ENCODE assay signal across 20 cellular contexts in the genomic region with DNA sequence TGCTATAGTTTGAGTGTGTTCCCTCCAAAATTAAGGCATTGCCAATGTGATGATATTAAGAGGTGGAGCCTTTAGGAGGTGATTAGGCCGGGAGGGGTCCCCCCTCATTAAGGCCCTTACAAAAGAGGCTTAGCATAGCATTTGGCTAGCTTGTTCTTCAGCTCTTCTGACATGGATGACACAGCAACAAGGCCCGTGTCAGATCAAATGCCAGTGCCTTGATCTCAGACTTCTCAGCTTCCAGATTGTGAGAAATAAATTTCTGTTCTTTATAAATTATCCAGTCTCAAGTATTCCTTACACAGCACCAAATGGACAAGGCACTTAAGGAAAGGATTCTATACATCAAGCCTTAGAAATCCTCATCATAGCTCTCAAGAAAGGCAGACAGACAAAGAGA. TPM values are rescaled to one million over a fixed set of nuclear protein-coding genes. Genes with fewer than 3 reads are reported as not detected.
A peak's percentile ranks its signal among the peaks of the same experiment; 100 is the strongest.
DNase-seq lines count a peak whose midpoint lies in the region; ATAC-seq, FAIRE-seq and TF ChIP-seq lines count a peak whose summit lies in the region.
"Had no signal": no experiment of that assay in that cellular context is flagged by ENCODE, and none has a peak within 500 bp of the region (broad histone marks: within the 10 kb centered on the region; RNA-seq: fewer than 3 reads in every experiment).

No MANE protein-coding gene starts in this region.

- FAIRE-seq in astrocyte (lab: Jason Lieb, UNC), result no peak
- FAIRE-seq: islet of Langerhans had no signal

- H3K56ac ChIP-seq in mesendoderm (ENCODE audit: low read length), result no peak overlapping the region

- no peaks in the 10 kb centered on the region for H3K79me1 ChIP-seq in mesendoderm (ENCODE audit: low read length)

- no peak overlapping the region for H4K5ac ChIP-seq in mesendoderm (ENCODE audit: low read length)

- H3K27ac Mint-ChIP-seq in astrocyte (ENCODE audit: unreplicated experiment), result peak overlapping the region; percentile 75
- H3K27ac Mint-ChIP-seq: activated CD8-positive, alpha-beta T cell treated with anti-CD3 and anti-CD28 coated beads, Interleukin-2, amount 10 ng/mL, durations not matched to agents 7 days and 5 days; activated T-helper 1 cell treated with anti-CD3 and anti-CD28 coated beads, Interleukin-12 subunit alpha, Interleukin-12 subunit beta, Interleukin-2, Interleukin-4 antibody, amounts not matched to agents 30 ng/mL and 10 ng/mL and 1 ng/mL, durations not matched to agents 14 hours and 24 hours and 36 hours had no signal

- no peak overlapping the region for H3K23ac ChIP-seq in mesendoderm (ENCODE audit: low read length)

- no peak overlapping the region for H3K4me2 ChIP-seq in astrocyte (ENCODE audit: low read length)
- no peak overlapping the region for H3K4me2 ChIP-seq in mesendoderm (ENCODE audit: low read length)
- H3K4me2 ChIP-seq: BLaER1 treated with 17β-estradiol and CSF1 and Interleukin-3, amounts not matched to agents 10 nM and 100 nM had no signal

- H3K27ac ChIP-seq in astrocyte (ENCODE audit: low read depth, low read length), result no peak overlapping the region
- no peak overlapping the region for H3K27ac ChIP-seq in mesendoderm (ENCODE audit: low read depth, low read length)
- peak overlapping the region; percentile 12 for H3K27ac ChIP-seq in skeletal muscle tissue (ENCODE audit: low read depth, low read length)
- H3K27ac ChIP-seq: 22Rv1; BLaER1 treated with 17β-estradiol and CSF1 and Interleukin-3, amounts not matched to agents 10 nM and 100 nM; cardiac muscle cell had no signal

- H3K4me3 Mint-ChIP-seq in astrocyte (ENCODE audit: unreplicated experiment), result peak overlapping the region; percentile 37
- H3K4me3 Mint-ChIP-seq: activated CD8-positive, alpha-beta T cell treated with anti-CD3 and anti-CD28 coated beads, Interleukin-2, amount 10 ng/mL, durations not matched to agents 7 days and 5 days; activated T-helper 1 cell treated with anti-CD3 and anti-CD28 coated beads, Interleukin-12 subunit alpha, Interleukin-12 subunit beta, Interleukin-2, Interleukin-4 antibody, amounts not matched to agents 30 ng/mL and 10 ng/mL and 1 ng/mL, durations not matched to agents 14 hours and 24 hours and 36 hours had no signal

- ATAC-seq in GM21717 (IDR thresholded peaks at IDR 0.05; ENCODE audit: unreplicated experiment), result no peak
- ATAC-seq: activated CD8-positive, alpha-beta T cell treated with anti-CD3 and anti-CD28 coated beads, Interleukin-2, amount 10 ng/mL, durations not matched to agents 7 days and 5 days had no signal

- H3K9me3 Mint-ChIP-seq in astrocyte (ENCODE audit: unreplicated experiment), result no peaks in the 10 kb centered on the region
- H3K9me3 Mint-ChIP-seq: activated T-helper 1 cell treated with anti-CD3 and anti-CD28 coated beads, Interleukin-12 subunit alpha, Interleukin-12 subunit beta, Interleukin-2, Interleukin-4 antibody, amounts not matched to agents 30 ng/mL and 10 ng/mL and 1 ng/mL, durations not matched to agents 14 hours and 24 hours and 36 hours had no signal

- no peak overlapping the region for H3K9ac ChIP-seq in astrocyte (ENCODE audit: low read length)
- H3K9ac ChIP-seq in mesendoderm (ENCODE audit: low read length), result no peak overlapping the region
- peak overlapping the region in 1 of 3 donors; percentile 7 for H3K9ac ChIP-seq in skeletal muscle tissue (ENCODE audit: low read depth in 1 of 3, low read length in 3 of 3)
- H3K9ac ChIP-seq: BLaER1 treated with 17β-estradiol and CSF1 and Interleukin-3, amounts not matched to agents 10 nM and 100 nM had no signal

- no peaks in the 10 kb centered on the region for H3K9me3 ChIP-seq in astrocyte (ENCODE audit: insufficient read depth, low read depth, low read length)
- no peaks in the 10 kb centered on the region for H3K9me3 ChIP-seq in skeletal muscle tissue (ENCODE audit: control insufficient read depth in 3 of 3, low read length in 3 of 3)
- H3K9me3 ChIP-seq: BLaER1 treated with 17β-estradiol and CSF1 and Interleukin-3, amounts not matched to agents 10 nM and 100 nM; esophagus squamous epithelium; heart right ventricle; transverse colon had no signal

- no peaks in the 10 kb centered on the region for H3K27me3 Mint-ChIP-seq in astrocyte (ENCODE audit: low read depth, unreplicated experiment)

- H2AFZ ChIP-seq in astrocyte (ENCODE audit: low read depth, low read length), result no peak overlapping the region

- H3K4me1 ChIP-seq in astrocyte (ENCODE audit: insufficient read depth, low read length) (no peaks in the 10 kb centered on the region), mesendoderm (ENCODE audit: control insufficient read depth, low read depth, low read length) (no peaks in the 10 kb centered on the region), skeletal muscle tissue (ENCODE audit: control insufficient read depth in 3 of 3, insufficient read depth in 3 of 3, low read length in 3 of 3) (peaks cover 0 to 13% (median 3%) of the 10 kb centered on the region in 3 donors)
- H3K4me1 ChIP-seq: BLaER1 treated with 17β-estradiol and CSF1 and Interleukin-3, amounts not matched to agents 10 nM and 100 nM had no signal

- H2BK15ac ChIP-seq in mesendoderm (replicated peaks; ENCODE audit: low read depth), result no peak overlapping the region

- H3K4ac ChIP-seq in mesendoderm (ENCODE audit: low read depth, low read length), result no peak overlapping the region

- H3K4me3 ChIP-seq in astrocyte (ENCODE audit: insufficient read depth, low read depth, low read length) (no peak overlapping the region), mesendoderm (ENCODE audit: low read length) (no peak overlapping the region), skeletal muscle tissue (ENCODE audit: low read length in 3 of 3) (peak overlapping the region in 1 of 3 donors; percentile 29)
- H3K4me3 ChIP-seq: BLaER1 treated with 17β-estradiol and CSF1 and Interleukin-3, amounts not matched to agents 10 nM and 100 nM; cardiac muscle cell; esophagus squamous epithelium; heart right ventricle; transverse colon had no signal

- H2AK5ac ChIP-seq in mesendoderm (ENCODE audit: low read length), result no peak overlapping the region

- DNase-seq in DMS53 (lab: John Stamatoyannopoulos, UW) (peak; percentile 26), DMS53 treated with DMSO at 0.1 percent for 48 hours (lab: John Stamatoyannopoulos, UW; ENCODE audit: unreplicated experiment) (no peak), astrocyte (ENCODE audit: low read depth) (no peak), mesendoderm (peak; percentile 12), HCEC 1CT (no peak), T-helper 9 cell (no peak)
- DNase-seq: activated CD8-positive, alpha-beta T cell treated with anti-CD3 and anti-CD28 coated beads, Interleukin-2, amount 10 ng/mL, durations not matched to agents 7 days and 5 days; esophagus squamous epithelium; heart right ventricle; KG1; NCI-H1092; transverse colon had no signal

- WGBS in mesendoderm (ENCODE audit: extremely low coverage, insufficient coverage, low lambda C conversion rate), result no CpG with 5 or more reads among the region's 2 CpGs

- no peak for TF ChIP-seq CTCF in astrocyte (IDR thresholded peaks at IDR 0.05; ENCODE audit: insufficient read depth, low read depth, low read length)

- H4K8ac ChIP-seq in mesendoderm (ENCODE audit: low read depth, low read length), result no peak overlapping the region

- no peaks in the 10 kb centered on the region for H3K36me3 ChIP-seq in astrocyte (ENCODE audit: insufficient read depth, low read length)
- no peaks in the 10 kb centered on the region for H3K36me3 ChIP-seq in mesendoderm (ENCODE audit: control insufficient read depth, insufficient read depth, low read length)
- no peaks in the 10 kb centered on the region for H3K36me3 ChIP-seq in skeletal muscle tissue (ENCODE audit: control insufficient read depth in 3 of 3, insufficient read depth in 3 of 3, low read length in 3 of 3)
- H3K36me3 ChIP-seq: cardiac muscle cell, esophagus squamous epithelium, transverse colon had no signal

- peaks cover 15% of the 10 kb centered on the region for H3K4me1 Mint-ChIP-seq in astrocyte (ENCODE audit: low read depth, unreplicated experiment)

- no peaks in the 10 kb centered on the region for H4K20me1 ChIP-seq in astrocyte (ENCODE audit: insufficient read depth, low read length)
- H4K20me1 ChIP-seq: BLaER1 treated with 17β-estradiol and CSF1 and Interleukin-3, amounts not matched to agents 10 nM and 100 nM had no signal

- no peaks in the 10 kb centered on the region for H3K79me2 ChIP-seq in astrocyte (ENCODE audit: insufficient read depth, low read length)
- H3K79me2 ChIP-seq in mesendoderm (ENCODE audit: control insufficient read depth, insufficient read depth, low read length), result no peaks in the 10 kb centered on the region

- no peak overlapping the region for H2BK5ac ChIP-seq in mesendoderm (ENCODE audit: low read length)

- H3K18ac ChIP-seq in mesendoderm (ENCODE audit: low read length), result no peak overlapping the region

- H3K27me3 ChIP-seq in astrocyte (ENCODE audit: insufficient read depth, low read length) (no peaks in the 10 kb centered on the region), mesendoderm (ENCODE audit: insufficient read depth, low read length, poor library complexity) (no peaks in the 10 kb centered on the region), skeletal muscle tissue (ENCODE audit: control insufficient read depth in 3 of 3, insufficient read depth in 3 of 3, low read length in 3 of 3) (no peaks in the 10 kb centered on the region)
- H3K27me3 ChIP-seq: BLaER1 treated with 17β-estradiol and CSF1 and Interleukin-3, amounts not matched to agents 10 nM and 100 nM; cardiac muscle cell; esophagus squamous epithelium; heart right ventricle; transverse colon had no signal

- peaks cover 1% of the 10 kb centered on the region for H3K36me3 Mint-ChIP-seq in astrocyte (ENCODE audit: low read depth, unreplicated experiment)

- H2BK120ac ChIP-seq in mesendoderm (ENCODE audit: low read depth, low read length), result no peak overlapping the region

RNA-seq across cellular contexts. Expression of a gene that starts 31.8 kb away (rescaled TPM):
- 28.0 and 30.0 TPM in 2 replicates for total RNA-seq in astrocyte
- 47.7 TPM for polyA plus RNA-seq in mesendoderm (2013, experiment 1 of 2)
- polyA plus RNA-seq in mesendoderm (2013, experiment 2 of 2), result 47.2 TPM
- 52.7 TPM for total RNA-seq in skeletal muscle tissue

RNA-seq across cellular contexts. Expression of a gene that starts 57.5 kb away (rescaled TPM):
- total RNA-seq in astrocyte, result not detected in 2 replicates
- 0.01 TPM for polyA plus RNA-seq in mesendoderm (2013, experiment 1 of 2)
- not detected for polyA plus RNA-seq in mesendoderm (2013, experiment 2 of 2)
- total RNA-seq in skeletal muscle tissue, result not detected
- total RNA-seq: activated T-helper 1 cell treated with anti-CD3 and anti-CD28 coated beads, Interleukin-12 subunit alpha, Interleukin-12 subunit beta, Interleukin-2, Interleukin-4 antibody, amounts not matched to agents 30 ng/mL and 10 ng/mL and 1 ng/mL, durations not matched to agents 14 hours and 24 hours and 36 hours; cardiac muscle cell; esophagus squamous epithelium; H4; heart right ventricle; transverse colon had no signal
- polyA plus RNA-seq: cardiac muscle cell, heart right ventricle had no signal

Comparison
In these comparisons a context has a peak if more than half of its experiments do, and no peak if none do; other contexts are left out.
1. DNase-seq: peak in DMS53 (single experiment) and mesendoderm (single experiment); none in DMS53 treated with DMSO at 0.1 percent for 48 hours (single experiment), astrocyte (single experiment), HCEC 1CT (single experiment) and T-helper 9 cell (single experiment).